Comparison of ENCODE assay signal across 21 cellular contexts in genomic region chr2:8225257-8225656, GRCh38.
DNase-seq lines count a peak whose midpoint lies in the region; ATAC-seq and TF ChIP-seq lines count a peak whose summit lies in the region.
"Had no signal": no experiment of that assay in that cellular context is flagged by ENCODE, and none has a peak within 500 bp of the region (broad histone marks: within the 10 kb centered on the region; RNA-seq: fewer than 3 reads in every experiment).

No MANE protein-coding gene starts in this region.

- H3K27ac ChIP-seq in right atrium auricular region: no peak overlapping the region
- peak overlapping the region; percentile 77 for H3K27ac ChIP-seq in left ventricle myocardium inferior (replicated peaks)
- peak overlapping the region in 1 of 2 donors; percentile 5 for H3K27ac ChIP-seq in ovary
- no peak overlapping the region for H3K27ac ChIP-seq in gastroesophageal sphincter
- H3K27ac ChIP-seq: PC-9 had no signal

- peak; percentile 64 for ATAC-seq in Right ventricle myocardium superior (ENCODE audit: poor library complexity)
- no peak for ATAC-seq in gastroesophageal sphincter
- ATAC-seq: K562 had no signal

- H3K4me1 ChIP-seq in right atrium auricular region (peaks cover 0 to 11% of the 10 kb centered on the region in 2 donors), left ventricle myocardium inferior (peaks cover 39% of the 10 kb centered on the region), ovary (ENCODE audit: insufficient read depth) (peaks cover 2% of the 10 kb centered on the region), gastroesophageal sphincter (peaks cover 0 to 26% (median 0%) of the 10 kb centered on the region in 3 donors)
- H3K4me1 ChIP-seq: HAP-1 had no signal

- intact Hi-C loops in Right ventricle myocardium superior (cut with DNase I) (loop anchor here (10.0 kb wide), 1 partner anchor 460 kb away; the partner anchor contains the start of gene ID2), left ventricle myocardium inferior (cut with micrococcal nuclease) (no loop called here), ovary (cut with DNase I) (no loop called here)

- no peaks in the 10 kb centered on the region for H3K9me3 ChIP-seq in right atrium auricular region
- no peaks in the 10 kb centered on the region for H3K9me3 ChIP-seq in left ventricle myocardium inferior (replicated peaks)
- no peaks in the 10 kb centered on the region for H3K9me3 ChIP-seq in ovary
- H3K9me3 ChIP-seq in gastroesophageal sphincter: no peaks in the 10 kb centered on the region
- H3K9me3 ChIP-seq: HAP-1, MG63, SK-N-SH had no signal

- H3K4me3 ChIP-seq in right atrium auricular region (no peak overlapping the region), left ventricle myocardium inferior (no peak overlapping the region), ovary (no peak overlapping the region), gastroesophageal sphincter (no peak overlapping the region)
- H3K4me3 ChIP-seq: GM23338, HAP-1, K562, MG63, PC-9 had no signal

- H3K36me3 ChIP-seq in right atrium auricular region (no peaks in the 10 kb centered on the region), left ventricle myocardium inferior (no peaks in the 10 kb centered on the region), ovary (no peaks in the 10 kb centered on the region), gastroesophageal sphincter (no peaks in the 10 kb centered on the region)
- H3K36me3 ChIP-seq: HAP-1, MG63 had no signal

- TF ChIP-seq EP300 in ovary (IDR thresholded peaks at IDR 0.05) (no peak), gastroesophageal sphincter (IDR thresholded peaks at IDR 0.05) (no peak)

- TF ChIP-seq CTCF in right atrium auricular region (IDR thresholded peaks at IDR 0.05) (no peak), left ventricle myocardium inferior (IDR thresholded peaks at IDR 0.05; ENCODE audit: borderline replicate concordance) (no peak), ovary (IDR thresholded peaks at IDR 0.05) (no peak), gastroesophageal sphincter (IDR thresholded peaks at IDR 0.05) (no peak)

- WGBS in ovary, 3 donors: 23 to 29% (median 28%) methylated on average over 5 of the region's 5 CpGs
- 23 to 38% methylated on average over 3 to 5 of the region's 5 CpGs for WGBS in gastroesophageal sphincter (ENCODE audit: low coverage in 1 of 2), 2 donors

- peak; percentile 64 for DNase-seq in Right ventricle myocardium superior
- DNase-seq in right atrium auricular region (ENCODE audit: low spot score): no peak
- DNase-seq in left ventricle myocardium inferior: peak; percentile 56
- DNase-seq in ovary: peak in 3 of 5 donors; percentile 43 to 60 (median 44)
- DNase-seq in ureter (ENCODE audit: low spot score): no peak
- no peak for DNase-seq in NCI-H187 (lab: John Stamatoyannopoulos, UW)
- DNase-seq: CD4-positive, alpha-beta T cell; COR-L47; MG63; NCI-H1417; NCI-H1694 treated with DMSO at 0.1 percent for 48 hours; NCI-H446; NCI-H69; PC-9; RPMI8226; SIG-M5; SK-N-SH had no signal

- H3K27me3 ChIP-seq in right atrium auricular region (no peaks in the 10 kb centered on the region), left ventricle myocardium inferior (ENCODE audit: low read depth) (no peaks in the 10 kb centered on the region), ovary (no peaks in the 10 kb centered on the region), gastroesophageal sphincter (no peaks in the 10 kb centered on the region)
- H3K27me3 ChIP-seq: MG63 had no signal

- no peak for TF ChIP-seq POLR2A in ovary (IDR thresholded peaks at IDR 0.05)
- TF ChIP-seq POLR2A in gastroesophageal sphincter (IDR thresholded peaks at IDR 0.05): no peak

Comparison
In these comparisons a context has a peak if more than half of its experiments do, and no peak if none do; other contexts are left out.
1. DNase-seq: peak in Right ventricle myocardium superior (single experiment), left ventricle myocardium inferior (single experiment) and ovary (3 of 5); none in right atrium auricular region (single experiment), ureter (single experiment) and NCI-H187 (0 of 2).